In the genomic region with DNA sequence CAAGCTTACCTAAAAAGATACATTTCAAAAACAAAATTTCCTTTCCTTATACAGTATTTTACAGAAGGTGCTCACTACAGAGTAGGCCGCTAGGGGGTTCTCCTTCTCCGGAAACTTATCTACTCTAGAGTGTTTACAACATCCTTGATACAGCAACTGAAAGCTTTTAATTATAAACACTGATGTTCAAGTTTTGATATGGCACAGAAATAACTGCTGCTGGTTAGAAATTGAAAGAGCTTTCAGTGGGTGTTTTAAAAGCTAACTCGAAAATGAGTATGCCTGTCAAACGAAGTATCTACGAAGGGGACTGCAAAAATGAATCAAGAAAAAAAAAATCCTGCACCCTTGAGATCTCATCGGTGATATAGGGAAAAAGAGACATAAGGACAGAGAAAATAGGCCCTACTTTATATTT, we compare ENCODE assay signal across 8 cellular contexts. TPM values are rescaled to one million over a fixed set of nuclear protein-coding genes. Genes with fewer than 3 reads are reported as not detected.
DNase-seq lines count a peak whose midpoint lies in the region; TF ChIP-seq lines count a peak whose summit lies in the region.

No MANE protein-coding gene starts in this region.

- peak overlapping the region; percentile 89 to 97 for H3K27ac ChIP-seq in mucosa of rectum (ENCODE audit: low read depth in 2 of 2, low read length in 2 of 2)
- peak overlapping the region; percentile 84 for H3K27ac ChIP-seq in temporal lobe (ENCODE audit: low read depth, low read length)

- peak overlapping the region; percentile 96 for H3K4me3 ChIP-seq in epithelial cell of proximal tubule (ENCODE audit: low read depth, low read length)
- H3K4me3 ChIP-seq in mucosa of rectum (ENCODE audit: low read length in 2 of 2): peak overlapping the region; percentile 97

- no peaks in the 10 kb centered on the region for H3K9me3 Mint-ChIP-seq in activated CD4-positive, alpha-beta memory T cell treated with anti-CD3 and anti-CD28 coated beads, Interleukin-2, amount 10 ng/mL, durations not matched to agents 7 days and 5 days

- no peaks in the 10 kb centered on the region for H3K9me3 ChIP-seq in mucosa of rectum (ENCODE audit: control insufficient read depth in 2 of 2, low read length in 2 of 2)

- POLR2A ChIA-PET in activated CD4-positive, alpha-beta memory T cell treated with anti-CD3 and anti-CD28 coated beads, Interleukin-2, amount 10 ng/mL, durations not matched to agents 7 days and 5 days (lab: Charles Lee): interaction anchor here (0.6 to 1.3 kb wide), 6 partner anchors 10 to 313 kb away, joined by 3 to 5 read pairs (median 3); no protein-coding TSS in a partner anchor

- TF ChIP-seq CTCF in epithelial cell of proximal tubule (conservative IDR thresholded peaks at IDR 0.05; ENCODE audit: low read depth, low read length): peak; percentile 84

- H3K36me3 Mint-ChIP-seq in activated CD4-positive, alpha-beta memory T cell treated with anti-CD3 and anti-CD28 coated beads, Interleukin-2, amount 10 ng/mL, durations not matched to agents 7 days and 5 days (ENCODE audit: low read depth): peaks cover 43% of the 10 kb centered on the region

- peak overlapping the region; percentile 80 for H3K27ac Mint-ChIP-seq in activated CD4-positive, alpha-beta memory T cell treated with anti-CD3 and anti-CD28 coated beads, Interleukin-2, amount 10 ng/mL, durations not matched to agents 7 days and 5 days

- CTCF ChIA-PET in activated CD4-positive, alpha-beta memory T cell treated with anti-CD3 and anti-CD28 coated beads, Interleukin-2, amount 10 ng/mL, durations not matched to agents 7 days and 5 days (lab: Charles Lee): interaction anchor here (0.5 to 2.6 kb wide), 21 partner anchors 9 to 472 kb away, joined by 3 to 23 read pairs (median 4); a partner anchor contains a TSS

- peak; percentile 77 for DNase-seq in DMS 273 (lab: John Stamatoyannopoulos, UW; ENCODE audit: unreplicated experiment)
- peak; percentile 66 for DNase-seq in HCEC 1CT
- peak; percentile 28 for DNase-seq in NCI-H2227 treated with DMSO at 0.1 percent for 48 hours (lab: John Stamatoyannopoulos, UW)
- DNase-seq in activated CD4-positive, alpha-beta memory T cell treated with anti-CD3 and anti-CD28 coated beads, Interleukin-2, amount 10 ng/mL, durations not matched to agents 7 days and 5 days: peak; percentile 59
- DNase-seq in epithelial cell of proximal tubule (ENCODE audit: low read depth): no peak
- DNase-seq in HPDE6-E6E7 (ENCODE audit: extremely low spot score): no peak

- peak overlapping the region; percentile 98 for H3K4me3 Mint-ChIP-seq in activated CD4-positive, alpha-beta memory T cell treated with anti-CD3 and anti-CD28 coated beads, Interleukin-2, amount 10 ng/mL, durations not matched to agents 7 days and 5 days

- H3K4me1 ChIP-seq in mucosa of rectum (ENCODE audit: control insufficient read depth in 2 of 2, insufficient read depth in 2 of 2, low read length in 2 of 2): peaks cover 29 to 39% of the 10 kb centered on the region in 2 donors

- no peaks in the 10 kb centered on the region for H3K27me3 ChIP-seq in mucosa of rectum (ENCODE audit: control insufficient read depth in 2 of 2, insufficient read depth in 2 of 2, low read length in 2 of 2)

- H3K27me3 Mint-ChIP-seq in activated CD4-positive, alpha-beta memory T cell treated with anti-CD3 and anti-CD28 coated beads, Interleukin-2, amount 10 ng/mL, durations not matched to agents 7 days and 5 days: peaks cover 10% of the 10 kb centered on the region

- peaks cover 15 to 29% of the 10 kb centered on the region in 2 donors for H3K36me3 ChIP-seq in mucosa of rectum (ENCODE audit: control insufficient read depth in 2 of 2, insufficient read depth in 2 of 2, low read length in 2 of 2)

- peaks cover 67% of the 10 kb centered on the region for H3K4me1 Mint-ChIP-seq in activated CD4-positive, alpha-beta memory T cell treated with anti-CD3 and anti-CD28 coated beads, Interleukin-2, amount 10 ng/mL, durations not matched to agents 7 days and 5 days

- H3K9ac ChIP-seq in mucosa of rectum (ENCODE audit: low read depth in 1 of 2, low read length in 2 of 2): peak overlapping the region; percentile 94 to 96

RNA-seq across cellular contexts. Expression of a gene that starts 1.0 kb away (rescaled TPM):
- total RNA-seq in activated CD4-positive, alpha-beta memory T cell treated with anti-CD3 and anti-CD28 coated beads, Interleukin-2, amount 10 ng/mL, durations not matched to agents 7 days and 5 days: 1 to 10 TPM; 9.1 to 9.4 TPM
- total RNA-seq in epithelial cell of proximal tubule (6.7 TPM in 2 replicates), temporal lobe (14.8 TPM)

RNA-seq across cellular contexts. Expression of a gene that starts 3.1 kb away (rescaled TPM):
- 1 to 10 TPM; 1.5 to 1.7 TPM for total RNA-seq in activated CD4-positive, alpha-beta memory T cell treated with anti-CD3 and anti-CD28 coated beads, Interleukin-2, amount 10 ng/mL, durations not matched to agents 7 days and 5 days
- total RNA-seq in epithelial cell of proximal tubule (3.8 and 5.1 TPM in 2 replicates), temporal lobe (6.4 TPM)

RNA-seq across cellular contexts. Expression of a gene that starts 17.4 kb away (rescaled TPM):
- total RNA-seq in activated CD4-positive, alpha-beta memory T cell treated with anti-CD3 and anti-CD28 coated beads, Interleukin-2, amount 10 ng/mL, durations not matched to agents 7 days and 5 days: under 1 TPM in 1 of 2 experiments, not detected in 1; 0.08 TPM
- total RNA-seq in epithelial cell of proximal tubule: 21.6 and 22.5 TPM in 2 replicates
- under 0.01 TPM for total RNA-seq in temporal lobe

RNA-seq across cellular contexts. Expression of a gene that starts 38.7 kb away (rescaled TPM):
- 1 to 10 TPM in 1 of 2 experiments, under 1 TPM in 1; 0.43 to 1.2 TPM for total RNA-seq in activated CD4-positive, alpha-beta memory T cell treated with anti-CD3 and anti-CD28 coated beads, Interleukin-2, amount 10 ng/mL, durations not matched to agents 7 days and 5 days
- total RNA-seq in epithelial cell of proximal tubule (not detected in 2 replicates), temporal lobe (not detected)

RNA-seq across cellular contexts. Expression of a gene that starts 54.0 kb away (rescaled TPM):
- not detected for total RNA-seq in activated CD4-positive, alpha-beta memory T cell treated with anti-CD3 and anti-CD28 coated beads, Interleukin-2, amount 10 ng/mL, durations not matched to agents 7 days and 5 days
- total RNA-seq in epithelial cell of proximal tubule: not detected in 2 replicates
- not detected for total RNA-seq in temporal lobe

Comparison
In these comparisons a context has a peak if more than half of its experiments do, and no peak if none do; other contexts are left out.
1. DNase-seq: peak in DMS 273 (single experiment), HCEC 1CT (single experiment), NCI-H2227 treated with DMSO at 0.1 percent for 48 hours (single experiment) and activated CD4-positive, alpha-beta memory T cell treated with anti-CD3 and anti-CD28 coated beads, Interleukin-2, amount 10 ng/mL, durations not matched to agents 7 days and 5 days (single experiment); none in epithelial cell of proximal tubule (single experiment) and HPDE6-E6E7 (single experiment).
2. RNA of a gene that starts 17.4 kb away (total RNA-seq): 21.6 to 22.5 TPM in epithelial cell of proximal tubule; 0.08 TPM in activated CD4-positive, alpha-beta memory T cell treated with anti-CD3 and anti-CD28 coated beads, Interleukin-2, amount 10 ng/mL, durations not matched to agents 7 days and 5 days and under 0.01 TPM in temporal lobe (single experiment); every median in the first group is over 10 times any median in the second.